In the genomic region with DNA sequence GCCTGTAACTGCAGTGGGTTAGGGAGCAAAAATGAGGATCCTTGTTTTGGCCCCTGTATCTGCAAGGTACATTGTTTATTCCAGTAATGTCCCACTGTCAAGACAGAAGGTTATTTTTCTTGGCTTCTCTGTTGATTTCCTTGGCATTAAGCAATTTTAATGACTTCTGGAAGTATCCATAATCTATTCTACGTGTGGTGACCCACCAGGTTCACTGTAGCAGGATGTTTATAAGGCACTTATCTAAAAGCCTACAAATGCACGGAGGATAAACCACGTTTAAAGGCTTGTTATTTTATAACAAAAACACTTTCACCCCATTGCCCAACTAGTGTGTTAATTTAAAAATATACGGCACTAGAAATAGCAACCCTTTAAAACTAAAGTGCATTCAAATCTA, we compare ENCODE assay signal across 1 cellular context.
A peak's percentile ranks its signal among the peaks of the same experiment; 100 is the strongest.
TF ChIP-seq lines count a peak whose summit lies in the region.

No MANE protein-coding gene starts in this region.

TF ChIP-seq in HEK293, 187 proteins besides CTCF, POLR2A, EP300 and RAD21 (continued from another document):
- TF ChIP-seq, protein P1, sequence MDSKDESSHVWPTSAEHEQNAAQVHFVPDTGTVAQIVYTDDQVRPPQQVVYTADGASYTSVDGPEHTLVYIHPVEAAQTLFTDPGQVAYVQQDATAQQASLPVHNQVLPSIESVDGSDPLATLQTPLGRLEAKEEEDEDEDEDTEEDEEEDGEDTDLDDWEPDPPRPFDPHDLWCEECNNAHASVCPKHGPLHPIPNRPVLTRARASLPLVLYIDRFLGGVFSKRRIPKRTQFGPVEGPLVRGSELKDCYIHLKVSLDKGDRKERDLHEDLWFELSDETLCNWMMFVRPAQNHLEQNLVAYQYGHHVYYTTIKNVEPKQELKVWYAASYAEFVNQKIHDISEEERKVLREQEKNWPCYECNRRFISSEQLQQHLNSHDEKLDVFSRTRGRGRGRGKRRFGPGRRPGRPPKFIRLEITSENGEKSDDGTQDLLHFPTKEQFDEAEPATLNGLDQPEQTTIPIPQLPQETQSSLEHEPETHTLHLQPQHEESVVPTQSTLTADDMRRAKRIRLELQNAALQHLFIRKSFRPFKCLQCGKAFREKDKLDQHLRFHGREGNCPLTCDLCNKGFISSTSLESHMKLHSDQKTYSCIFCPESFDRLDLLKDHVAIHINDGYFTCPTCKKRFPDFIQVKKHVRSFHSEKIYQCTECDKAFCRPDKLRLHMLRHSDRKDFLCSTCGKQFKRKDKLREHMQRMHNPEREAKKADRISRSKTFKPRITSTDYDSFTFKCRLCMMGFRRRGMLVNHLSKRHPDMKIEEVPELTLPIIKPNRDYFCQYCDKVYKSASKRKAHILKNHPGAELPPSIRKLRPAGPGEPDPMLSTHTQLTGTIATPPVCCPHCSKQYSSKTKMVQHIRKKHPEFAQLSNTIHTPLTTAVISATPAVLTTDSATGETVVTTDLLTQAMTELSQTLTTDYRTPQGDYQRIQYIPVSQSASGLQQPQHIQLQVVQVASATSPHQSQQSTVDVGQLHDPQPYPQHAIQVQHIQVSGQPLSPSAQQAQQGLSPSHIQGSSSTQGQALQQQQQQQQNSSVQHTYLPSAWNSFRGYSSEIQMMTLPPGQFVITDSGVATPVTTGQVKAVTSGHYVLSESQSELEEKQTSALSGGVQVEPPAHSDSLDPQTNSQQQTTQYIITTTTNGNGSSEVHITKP (tag by site-specific recombination; IDR thresholded peaks at IDR 0.05), result peak; percentile 19; the same call in 1 of the 2 replicates
